21 cellular contexts compared by ENCODE assay signal in the genomic region with DNA sequence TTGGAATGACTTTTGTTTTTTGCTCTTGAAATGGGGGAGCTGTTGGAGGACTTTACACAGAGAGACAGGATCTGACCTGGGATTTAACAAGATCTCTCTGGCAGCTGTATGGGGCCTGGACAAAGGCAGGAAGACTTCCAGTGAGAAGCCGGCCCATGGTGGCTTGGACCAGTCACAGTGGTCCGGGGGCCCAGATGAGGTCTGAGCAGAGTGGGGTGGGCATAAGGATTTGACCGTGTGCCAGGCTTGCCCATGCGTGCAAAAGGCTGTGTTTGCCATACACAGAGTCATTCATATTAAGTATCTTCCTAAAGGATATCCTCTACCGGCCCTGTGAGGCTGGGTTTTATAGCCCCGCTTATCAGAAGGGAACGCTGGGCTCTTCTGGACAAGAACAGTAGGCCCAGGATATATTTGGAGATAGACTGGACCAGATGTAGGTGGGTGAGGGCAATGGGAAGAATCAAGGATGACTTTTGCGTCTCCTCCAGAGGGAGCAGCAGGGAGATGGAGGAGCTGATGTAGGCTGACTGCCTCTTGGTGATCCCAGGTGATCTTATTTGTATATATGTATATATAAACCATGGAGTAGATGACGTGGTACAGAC. TPM values are rescaled to one million over a fixed set of nuclear protein-coding genes. Genes with fewer than 3 reads are reported as not detected.
DNase-seq lines count a peak whose midpoint lies in the region; ATAC-seq, FAIRE-seq and TF ChIP-seq lines count a peak whose summit lies in the region.
"Had no signal": no experiment of that assay in that cellular context is flagged by ENCODE, and none has a peak within 500 bp of the region (broad histone marks: within the 10 kb centered on the region; RNA-seq: fewer than 3 reads in every experiment).

No MANE protein-coding gene starts in this region.

- H3K4me1 Mint-ChIP-seq in astrocyte (ENCODE audit: low read depth, unreplicated experiment) (peaks cover 51% of the 10 kb centered on the region), mesothelial cell of epicardium (peaks cover 39% of the 10 kb centered on the region)

- peaks cover 2% of the 10 kb centered on the region for H3K9me3 Mint-ChIP-seq in astrocyte (ENCODE audit: unreplicated experiment)
- H3K9me3 Mint-ChIP-seq in mesothelial cell of epicardium = no peaks in the 10 kb centered on the region
- H3K9me3 Mint-ChIP-seq: CD8-positive, alpha-beta T cell had no signal

- no peak for FAIRE-seq in astrocyte (lab: Jason Lieb, UNC)
- FAIRE-seq in RCC 7860 (lab: Jason Lieb, UNC) = no peak
- FAIRE-seq: D721Med, GM12892, H1 had no signal

- H2AFZ ChIP-seq in SK-N-SH (ENCODE audit: low read depth) = no peak overlapping the region
- H2AFZ ChIP-seq in astrocyte (ENCODE audit: low read depth, low read length) = no peak overlapping the region

- no peak for TF ChIP-seq EP300 in SK-N-SH (IDR thresholded peaks at IDR 0.05; ENCODE audit: borderline replicate concordance in 1 of 2, low read depth in 1 of 2, low read length in 1 of 2)

- no peak for TF ChIP-seq RAD21 in SK-N-SH (IDR thresholded peaks at IDR 0.05; ENCODE audit: low read length)

- H3K27me3 ChIP-seq in SK-N-SH (ENCODE audit: insufficient read depth) = no peaks in the 10 kb centered on the region
- no peaks in the 10 kb centered on the region for H3K27me3 ChIP-seq in astrocyte (ENCODE audit: insufficient read depth, low read length)

- CTCF ChIA-PET in SK-N-SH (lab: Yijun Ruan, JAX) = interaction anchor here (1.3 kb wide), 1 partner anchor 81 kb away, joined by 3 read pairs; no protein-coding TSS in a partner anchor

- H3K27me3 Mint-ChIP-seq in astrocyte (ENCODE audit: low read depth, unreplicated experiment) (no peaks in the 10 kb centered on the region), mesothelial cell of epicardium (ENCODE audit: low read depth) (no peaks in the 10 kb centered on the region)

- H3K79me2 ChIP-seq in SK-N-SH (ENCODE audit: insufficient read depth) (peaks cover 73% of the 10 kb centered on the region), astrocyte (ENCODE audit: insufficient read depth, low read length) (peaks cover 73% of the 10 kb centered on the region)

- H3K9me3 ChIP-seq in SK-N-SH (no peaks in the 10 kb centered on the region), astrocyte (ENCODE audit: insufficient read depth, low read depth, low read length) (no peaks in the 10 kb centered on the region)
- H3K9me3 ChIP-seq: HAP-1 had no signal

- H3K36me3 Mint-ChIP-seq in astrocyte (ENCODE audit: low read depth, unreplicated experiment) (peaks cover 47% of the 10 kb centered on the region), mesothelial cell of epicardium (peaks cover 61% of the 10 kb centered on the region)

- H3K27ac ChIP-seq in SK-N-SH (ENCODE audit: low read depth in 2 of 2, low read length in 1 of 2) (no peak overlapping the region), astrocyte (ENCODE audit: low read depth, low read length) (no peak overlapping the region)
- H3K27ac ChIP-seq: 22Rv1 had no signal

- intact Hi-C loops in posterior vena cava (cut with DNase I) = no loop called here

- peaks cover 42% of the 10 kb centered on the region for H3F3A ChIP-seq in SK-N-SH (replicated peaks; ENCODE audit: insufficient read depth)

- H3K4me2 ChIP-seq in SK-N-SH (no peak overlapping the region), astrocyte (ENCODE audit: low read length) (no peak overlapping the region)

- peaks cover 55 to 62% of the 10 kb centered on the region in 2 experiments for H3K36me3 ChIP-seq in SK-N-SH (replicated peaks in 1 of 2; ENCODE audit: control insufficient read depth in 1 of 2, insufficient read depth in 2 of 2, low read length in 1 of 2)
- peaks cover 33% of the 10 kb centered on the region for H3K36me3 ChIP-seq in astrocyte (ENCODE audit: insufficient read depth, low read length)

- H3K9me2 ChIP-seq in SK-N-SH = no peaks in the 10 kb centered on the region

- H3K4me3 Mint-ChIP-seq in astrocyte (ENCODE audit: unreplicated experiment) (peak overlapping the region; percentile 45), mesothelial cell of epicardium (no peak overlapping the region)
- H3K4me3 Mint-ChIP-seq: CD14-positive monocyte; CD8-positive, alpha-beta T cell had no signal

- no peak overlapping the region for H3K9ac ChIP-seq in SK-N-SH
- no peak overlapping the region for H3K9ac ChIP-seq in astrocyte (ENCODE audit: low read length)

- ATAC-seq in SK-N-SH treated with all-trans-retinoic acid at 6 μM for 48 hours (no peak), HG02870 (IDR thresholded peaks at IDR 0.05; ENCODE audit: unreplicated experiment) (no peak)
- ATAC-seq: CD8-positive, alpha-beta T cell had no signal

- WGBS in SK-N-SH (ENCODE audit: low lambda C conversion rate) = 96% methylated on average over 9 of the region's 9 CpGs

- peaks cover 0 to 6% of the 10 kb centered on the region in 2 experiments; a peak in 2 of 4 replicates for H3K4me1 ChIP-seq in SK-N-SH (ENCODE audit: control insufficient read depth in 1 of 2, insufficient read depth in 2 of 2, low read depth in 1 of 2, low read length in 1 of 2)
- peaks cover 7% of the 10 kb centered on the region for H3K4me1 ChIP-seq in astrocyte (ENCODE audit: insufficient read depth, low read length)
- H3K4me1 ChIP-seq: HAP-1 had no signal

- H3K27ac Mint-ChIP-seq in astrocyte (ENCODE audit: unreplicated experiment) = no peak overlapping the region
- H3K27ac Mint-ChIP-seq in mesothelial cell of epicardium = peak overlapping the region; percentile 34
- H3K27ac Mint-ChIP-seq: CD14-positive monocyte; CD8-positive, alpha-beta T cell had no signal

- no peak overlapping the region for H3K4me3 ChIP-seq in SK-N-SH (ENCODE audit: low read depth in 2 of 2, low read length in 1 of 2)
- no peak overlapping the region for H3K4me3 ChIP-seq in astrocyte (ENCODE audit: insufficient read depth, low read depth, low read length)
- H3K4me3 ChIP-seq: HAP-1 had no signal

- DNase-seq in SK-N-SH = peak; percentile 2
- DNase-seq in astrocyte (ENCODE audit: low read depth) = no peak
- no peak for DNase-seq in mesothelial cell of epicardium (ENCODE audit: low spot score in 2 of 2, unreplicated experiment in 2 of 2)
- no peak for DNase-seq in posterior vena cava (ENCODE audit: low spot score)
- no peak for DNase-seq in RCC 7860 (ENCODE audit: low spot score)
- DNase-seq: CD8-positive, alpha-beta T cell; COR-L47; DMS153; DMS79 treated with DMSO at 0.1 percent for 48 hours; GDM1; IMR-90 had no signal

- peaks cover 94% of the 10 kb centered on the region for H4K20me1 ChIP-seq in SK-N-SH (ENCODE audit: insufficient read depth)
- peaks cover 100% of the 10 kb centered on the region for H4K20me1 ChIP-seq in astrocyte (ENCODE audit: insufficient read depth, low read length)

- TF ChIP-seq CTCF in SK-N-SH (IDR thresholded peaks at IDR 0.05) = no peak
- no peak for TF ChIP-seq CTCF in astrocyte (IDR thresholded peaks at IDR 0.05; ENCODE audit: insufficient read depth, low read depth, low read length)
- no peak for TF ChIP-seq CTCF in mesothelial cell of epicardium (IDR thresholded peaks at IDR 0.05; ENCODE audit: unreplicated experiment)

- POLR2A ChIA-PET in SK-N-SH (lab: Yijun Ruan, JAX) = no interaction called here

TF ChIP-seq in SK-N-SH, 30 proteins besides CTCF, POLR2A, EP300 and RAD21 (continues in another document):
- TF ChIP-seq SIN3A (IDR thresholded peaks at IDR 0.05; ENCODE audit: borderline replicate concordance, low read depth, low read length) (no peak), NFIC (IDR thresholded peaks at IDR 0.05; ENCODE audit: borderline replicate concordance) (no peak), FOSL2 (IDR thresholded peaks at IDR 0.05; ENCODE audit: borderline replicate concordance, low read depth) (no peak), GATA2 (CRISPR knock-in tag; IDR thresholded peaks at IDR 0.05) (no peak)

TF ChIP-seq in SK-N-SH treated with all-trans-retinoic acid at 6 μM for 48 hours, 23 proteins besides CTCF, POLR2A, EP300 and RAD21:
- no peak for TF ChIP-seq ZNF70 (CRISPR knock-in tag; IDR thresholded peaks at IDR 0.05)
- no peak for TF ChIP-seq ZFP3 (CRISPR knock-in tag; IDR thresholded peaks at IDR 0.05)
- no peak for TF ChIP-seq GLIS3 (CRISPR knock-in tag; IDR thresholded peaks at IDR 0.05)
- no peak for TF ChIP-seq ESRRG (CRISPR knock-in tag; IDR thresholded peaks at IDR 0.05)
- no peak for TF ChIP-seq ZNF565 (CRISPR knock-in tag; conservative IDR thresholded peaks at IDR 0.05; ENCODE audit: low read depth)

RNA-seq across cellular contexts. Expression of gene SPACA6, which starts 4.1 kb away (rescaled TPM):
- polyA plus RNA-seq in SK-N-SH (2012; rRNA removed) = 12.6 and 15.8 TPM in 2 replicates
- 4.5 and 7.2 TPM in 2 replicates for polyA plus RNA-seq in SK-N-SH (2012; cell fraction: cytosol; rRNA removed)
- 97.2 and 166 TPM in 2 replicates for polyA plus RNA-seq in SK-N-SH (2012; cell fraction: nucleus; rRNA removed)
- total RNA-seq in astrocyte (51.0 and 62.5 TPM in 2 replicates), mesothelial cell of epicardium (83.1 to 88.1 TPM (median 87.6 TPM) in 3 replicates), posterior vena cava (10 to 100 TPM; 22.7 to 22.9 TPM)

RNA-seq across cellular contexts. Expression of gene HAS1, which starts 26.5 kb away (rescaled TPM):
- not detected in 2 replicates for polyA plus RNA-seq in SK-N-SH (2012; rRNA removed)
- polyA plus RNA-seq in SK-N-SH (2012; cell fraction: cytosol; rRNA removed) = not detected in 2 replicates
- 0.04 and 0.06 TPM in 2 replicates for polyA plus RNA-seq in SK-N-SH (2012; cell fraction: nucleus; rRNA removed)
- not detected in 2 replicates for total RNA-seq in astrocyte
- total RNA-seq in mesothelial cell of epicardium = 0.32 to 0.58 TPM (median 0.44 TPM) in 3 replicates
- total RNA-seq in posterior vena cava = 1 to 10 TPM; 3.8 to 6.7 TPM
- total RNA-seq: A673; CD8-positive, alpha-beta T cell; H1; IMR-90 had no signal
- polyA plus RNA-seq: BJ, IMR-90 had no signal

RNA-seq across cellular contexts. Expression of gene SIGLEC14, which starts 50.6 kb away (rescaled TPM):
- 0.03 TPM in 1 of 2 replicates, not detected in the other for polyA plus RNA-seq in SK-N-SH (2012; rRNA removed)
- 0.04 and 0.05 TPM in 2 replicates for polyA plus RNA-seq in SK-N-SH (2012; cell fraction: cytosol; rRNA removed)
- polyA plus RNA-seq in SK-N-SH (2012; cell fraction: nucleus; rRNA removed) = 0.04 TPM in 1 of 2 replicates, not detected in the other
- total RNA-seq in astrocyte = not detected in 2 replicates
- not detected in 3 replicates for total RNA-seq in mesothelial cell of epicardium
- 10 to 100 TPM in 1 of 2 donors, 1 to 10 TPM in 1; 4.8 to 10.3 TPM for total RNA-seq in posterior vena cava
- total RNA-seq: A673; CD8-positive, alpha-beta T cell; H1; IMR-90 had no signal
- polyA plus RNA-seq: BJ, H1, IMR-90 had no signal

RNA-seq across cellular contexts. Expression of gene FPR1, which starts 54.4 kb away (rescaled TPM):
- polyA plus RNA-seq in SK-N-SH (2012; rRNA removed) = 0.03 TPM in 1 of 2 replicates, not detected in the other
- not detected in 2 replicates for polyA plus RNA-seq in SK-N-SH (2012; cell fraction: cytosol; rRNA removed)
- 0.08 TPM in 1 of 2 replicates, not detected in the other for polyA plus RNA-seq in SK-N-SH (2012; cell fraction: nucleus; rRNA removed)
- not detected in 2 replicates for total RNA-seq in astrocyte
- total RNA-seq in mesothelial cell of epicardium = not detected in 3 replicates
- total RNA-seq in posterior vena cava = 10 to 100 TPM; 24.0 to 38.3 TPM
- total RNA-seq: A673; CD8-positive, alpha-beta T cell; H1; IMR-90 had no signal
- polyA plus RNA-seq: BJ, IMR-90 had no signal
